19 cellular contexts compared by ENCODE assay signal in genomic region chr9:114316605-114317230, GRCh38. TPM values are rescaled to one million over a fixed set of nuclear protein-coding genes. Genes with fewer than 3 reads are reported as not detected.
DNase-seq lines count a peak whose midpoint lies in the region; ATAC-seq and TF ChIP-seq lines count a peak whose summit lies in the region.
"Had no signal": no experiment of that assay in that cellular context is flagged by ENCODE, and none has a peak within 500 bp of the region (broad histone marks: within the 10 kb centered on the region; RNA-seq: fewer than 3 reads in every experiment).

No MANE protein-coding gene starts in this region.

- POLR2A ChIA-PET in activated CD4-positive, alpha-beta T cell treated with anti-CD3 and anti-CD28 coated beads for 36 hours (lab: Charles Lee), result no interaction called here

- no peak overlapping the region for H3K4me3 ChIP-seq in brain microvascular endothelial cell (ENCODE audit: low read depth, low read length)
- H3K4me3 ChIP-seq: esophagus squamous epithelium, lower lobe of right lung, suprapubic skin had no signal

- H3K9me3 Mint-ChIP-seq in activated CD4-positive, alpha-beta T cell treated with anti-CD3 and anti-CD28 coated beads for 36 hours (ENCODE audit: low read depth), result no peaks in the 10 kb centered on the region
- H3K9me3 Mint-ChIP-seq: activated naive CD4-positive, alpha-beta T cell treated with anti-CD3 and anti-CD28 coated beads, Interleukin-2, amount 50 U/mL, for 24 hours; nephron had no signal

- H3K27me3 ChIP-seq in brain microvascular endothelial cell (replicated peaks), result no peaks in the 10 kb centered on the region

- no peak overlapping the region for H3K27ac ChIP-seq in brain microvascular endothelial cell
- H3K27ac ChIP-seq: esophagus squamous epithelium, lower lobe of right lung, suprapubic skin had no signal

- CTCF ChIA-PET in activated CD4-positive, alpha-beta T cell treated with anti-CD3 and anti-CD28 coated beads for 36 hours (lab: Charles Lee), result interaction anchor here (0.6 kb wide), 1 partner anchor 209 kb away, joined by 3 read pairs; no protein-coding TSS in a partner anchor

- intact Hi-C loops in activated CD4-positive, alpha-beta T cell treated with anti-CD3 and anti-CD28 coated beads for 36 hours (cut with DNase I, micrococcal nuclease), result no loop called here

- H3K36me3 ChIP-seq in brain microvascular endothelial cell (replicated peaks), result no peaks in the 10 kb centered on the region
- H3K36me3 ChIP-seq: esophagus squamous epithelium, lower lobe of right lung, suprapubic skin had no signal

- no peak overlapping the region for H3K27ac Mint-ChIP-seq in activated CD4-positive, alpha-beta T cell treated with anti-CD3 and anti-CD28 coated beads for 36 hours
- H3K27ac Mint-ChIP-seq: activated naive CD4-positive, alpha-beta T cell treated with anti-CD3 and anti-CD28 coated beads, Interleukin-2, amount 50 U/mL, for 24 hours had no signal

- in situ Hi-C loops in brain microvascular endothelial cell (cut with HindIII; ENCODE audit: low pct_ligation_motif_present, low sequenced_read_pairs), result no loop called here

- DNase-seq in activated CD4-positive, alpha-beta T cell treated with anti-CD3 and anti-CD28 coated beads for 48 hours, result peak; percentile 1
- DNase-seq in activated CD4-positive, alpha-beta T cell treated with anti-CD3 and anti-CD28 coated beads for 36 hours, result no peak
- DNase-seq in NCI-H524 (lab: John Stamatoyannopoulos, UW) (peak; percentile 93 to 96), ecto neural progenitor cell (ENCODE audit: low spot score) (peak; percentile 34), NCI-H2227 treated with DMSO at 0.1 percent for 48 hours (lab: John Stamatoyannopoulos, UW) (no peak), hepatic stellate cell (ENCODE audit: low spot score) (no peak), brain microvascular endothelial cell (no peak)
- DNase-seq in stimulated activated CD8-positive, alpha-beta memory T cell treated with anti-CD3 and anti-CD28 coated beads, Interleukin-4, amount 100 ng/mL, for 48 hours, result peak; percentile 8
- DNase-seq: activated CD4-positive, alpha-beta T cell treated with anti-CD3 and anti-CD28 coated beads, Interleukin-2, amount 50 U/mL, for 48 hours; COR-L47; esophagus squamous epithelium; hypothalamus; lower lobe of right lung; MM.1S had no signal

- peaks cover 11% of the 10 kb centered on the region for H3K4me1 Mint-ChIP-seq in activated CD4-positive, alpha-beta T cell treated with anti-CD3 and anti-CD28 coated beads for 36 hours
- H3K4me1 Mint-ChIP-seq: activated naive CD4-positive, alpha-beta T cell treated with anti-CD3 and anti-CD28 coated beads, Interleukin-2, amount 50 U/mL, for 24 hours; nephron had no signal

- H3K4me3 Mint-ChIP-seq in activated CD4-positive, alpha-beta T cell treated with anti-CD3 and anti-CD28 coated beads for 36 hours, result no peak overlapping the region
- H3K4me3 Mint-ChIP-seq: activated naive CD4-positive, alpha-beta T cell treated with anti-CD3 and anti-CD28 coated beads, Interleukin-2, amount 50 U/mL, for 24 hours; nephron had no signal

- TF ChIP-seq CTCF in brain microvascular endothelial cell (IDR thresholded peaks at IDR 0.05; ENCODE audit: low read depth, low read length, missing control alignments), result no peak

- no peak for ATAC-seq in activated CD4-positive, alpha-beta T cell treated with anti-CD3 and anti-CD28 coated beads for 36 hours
- ATAC-seq: HCT116 had no signal

- peaks cover 6% of the 10 kb centered on the region for H3K27me3 Mint-ChIP-seq in activated CD4-positive, alpha-beta T cell treated with anti-CD3 and anti-CD28 coated beads for 36 hours
- H3K27me3 Mint-ChIP-seq: activated naive CD4-positive, alpha-beta T cell treated with anti-CD3 and anti-CD28 coated beads, Interleukin-2, amount 50 U/mL, for 24 hours had no signal

- H3K36me3 Mint-ChIP-seq in activated CD4-positive, alpha-beta T cell treated with anti-CD3 and anti-CD28 coated beads for 36 hours (ENCODE audit: low read depth), result no peaks in the 10 kb centered on the region
- H3K36me3 Mint-ChIP-seq: activated naive CD4-positive, alpha-beta T cell treated with anti-CD3 and anti-CD28 coated beads, Interleukin-2, amount 50 U/mL, for 24 hours had no signal

RNA-seq across cellular contexts. Expression of gene ORM1, which starts 6.2 kb away (rescaled TPM):
- not detected for total RNA-seq in activated CD4-positive, alpha-beta T cell treated with anti-CD3 and anti-CD28 coated beads for 36 hours

RNA-seq across cellular contexts. Expression of gene ORM2, which starts 13.0 kb away (rescaled TPM):
- total RNA-seq in activated CD4-positive, alpha-beta T cell treated with anti-CD3 and anti-CD28 coated beads for 36 hours, result not detected
- total RNA-seq: esophagus squamous epithelium, skeletal muscle tissue had no signal

Comparison
In these comparisons a context has a peak if more than half of its experiments do, and no peak if none do; other contexts are left out.
1. DNase-seq: peak in activated CD4-positive, alpha-beta T cell treated with anti-CD3 and anti-CD28 coated beads for 48 hours (single experiment), NCI-H524 (2 of 2), ecto neural progenitor cell (single experiment) and stimulated activated CD8-positive, alpha-beta memory T cell treated with anti-CD3 and anti-CD28 coated beads, Interleukin-4, amount 100 ng/mL, for 48 hours (single experiment); none in activated CD4-positive, alpha-beta T cell treated with anti-CD3 and anti-CD28 coated beads for 36 hours (single experiment), NCI-H2227 treated with DMSO at 0.1 percent for 48 hours (single experiment), hepatic stellate cell (single experiment) and brain microvascular endothelial cell (single experiment).